In the genomic region with DNA sequence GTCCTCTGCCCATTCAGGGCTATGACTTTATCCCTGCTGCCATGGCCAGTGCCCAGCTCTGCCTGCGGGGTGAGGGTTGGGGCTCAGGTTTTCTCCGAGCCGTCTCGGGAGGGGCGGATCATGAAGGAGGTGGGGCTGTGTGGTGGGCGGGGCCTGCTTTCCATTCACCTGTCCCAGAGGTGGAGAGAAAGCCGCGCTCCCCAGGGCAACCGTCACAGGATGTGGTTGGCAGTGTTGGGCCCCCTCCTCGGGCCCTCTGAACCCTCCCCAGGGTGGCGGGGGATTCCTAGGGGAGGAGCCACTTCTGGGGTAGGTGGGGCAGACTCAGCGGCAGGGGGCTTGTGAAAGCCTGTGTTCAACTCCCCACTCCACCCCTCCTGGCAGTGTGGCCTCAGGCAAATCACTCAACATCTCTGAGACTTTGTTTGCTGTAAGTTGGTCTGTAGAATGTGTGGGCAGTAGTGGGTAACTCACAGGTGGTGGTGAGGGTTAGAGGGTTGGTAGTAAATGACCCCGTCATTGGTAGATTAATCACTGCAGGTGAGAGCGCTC, we compare ENCODE assay signal across 9 cellular contexts. TPM values are rescaled to one million over a fixed set of nuclear protein-coding genes. Genes with fewer than 3 reads are reported as not detected.
DNase-seq lines count a peak whose midpoint lies in the region; ATAC-seq, FAIRE-seq and TF ChIP-seq lines count a peak whose summit lies in the region.
"Had no signal": no experiment of that assay in that cellular context is flagged by ENCODE, and none has a peak within 500 bp of the region (broad histone marks: within the 10 kb centered on the region; RNA-seq: fewer than 3 reads in every experiment).

No MANE protein-coding gene starts in this region.

- TF ChIP-seq CTCF in A549 (IDR thresholded peaks at IDR 0.05) (no peak), osteoblast (IDR thresholded peaks at IDR 0.05; ENCODE audit: extremely low read depth, low read depth, low read length) (no peak), BE2C (IDR thresholded peaks at IDR 0.05; ENCODE audit: low read depth, low read length) (no peak), gastroesophageal sphincter (IDR thresholded peaks at IDR 0.05) (no peak)

- H3K4me3 ChIP-seq in A549 (no peak overlapping the region), osteoblast (ENCODE audit: insufficient read depth, low read length) (no peak overlapping the region), BE2C (ENCODE audit: low read depth, low read length) (no peak overlapping the region), gastroesophageal sphincter (no peak overlapping the region)

- H3K36me3 ChIP-seq in osteoblast (ENCODE audit: insufficient read depth, low read length) (no peaks in the 10 kb centered on the region), BE2C (no peaks in the 10 kb centered on the region), gastroesophageal sphincter (no peaks in the 10 kb centered on the region)

- H3K4me2 ChIP-seq in A549 (0 out of 3 replicates have a peak overlapping the region, but pooled peaks have one; percentile 34), osteoblast (ENCODE audit: insufficient read depth, low read length) (no peak overlapping the region)

- H4K20me1 ChIP-seq in osteoblast (ENCODE audit: insufficient read depth, low read length): no peaks in the 10 kb centered on the region

- TF ChIP-seq RAD21 in A549 (conservative IDR thresholded peaks at IDR 0.05 in 1 of 2, IDR thresholded peaks at IDR 0.05 in 1 of 2): no peak

- peaks cover 42% of the 10 kb centered on the region for H3K27me3 ChIP-seq in osteoblast (ENCODE audit: insufficient read depth, low read length)
- no peaks in the 10 kb centered on the region for H3K27me3 ChIP-seq in BE2C
- peaks cover 36% of the 10 kb centered on the region for H3K27me3 ChIP-seq in gastroesophageal sphincter

- WGBS in A549 (ENCODE audit: missing lambda C conversion rate): 80% methylated on average over 3 of the region's 14 CpGs
- WGBS in gastroesophageal sphincter (ENCODE audit: low coverage in 1 of 2), 2 donors: 40 to 57% methylated on average over 2 to 3 of the region's 14 CpGs

- ATAC-seq in A549 (no peak), gastroesophageal sphincter (no peak)
- ATAC-seq: Panc1 had no signal

- no peaks in the 10 kb centered on the region for H3K27me3 Mint-ChIP-seq in activated naive CD4-positive, alpha-beta T cell treated with anti-CD3 and anti-CD28 coated beads, Interleukin-2, amount 50 U/mL, for 24 hours

- H3K4me3 Mint-ChIP-seq in activated naive CD4-positive, alpha-beta T cell treated with anti-CD3 and anti-CD28 coated beads, Interleukin-2, amount 50 U/mL, for 24 hours: peak overlapping the region; percentile 66

- H3K9me3 ChIP-seq in A549: no peaks in the 10 kb centered on the region
- H3K9me3 ChIP-seq in osteoblast (ENCODE audit: low read depth, low read length): no peaks in the 10 kb centered on the region
- no peaks in the 10 kb centered on the region for H3K9me3 ChIP-seq in BE2C
- no peaks in the 10 kb centered on the region for H3K9me3 ChIP-seq in gastroesophageal sphincter

- no peak overlapping the region for H2AFZ ChIP-seq in osteoblast (ENCODE audit: low read length)

- H3K4me1 Mint-ChIP-seq in activated naive CD4-positive, alpha-beta T cell treated with anti-CD3 and anti-CD28 coated beads, Interleukin-2, amount 50 U/mL, for 24 hours: peaks cover 68% of the 10 kb centered on the region

- no peaks in the 10 kb centered on the region for H3K79me2 ChIP-seq in osteoblast (ENCODE audit: insufficient read depth, low read length)

- CTCF ChIA-PET in A549 (lab: Yijun Ruan, JAX): interaction anchor here (0.6 kb wide), 1 partner anchor 443 kb away, joined by 3 read pairs; no protein-coding TSS in a partner anchor

- TF ChIP-seq POLR2A in A549 (IDR thresholded peaks at IDR 0.05; ENCODE audit: low read length) (no peak), gastroesophageal sphincter (IDR thresholded peaks at IDR 0.05) (no peak), erythroblast (IDR thresholded peaks at IDR 0.05; ENCODE audit: low read length) (no peak)

- POLR2A ChIA-PET in A549 (lab: Yijun Ruan, JAX): no interaction called here

- H3K27ac Mint-ChIP-seq in activated naive CD4-positive, alpha-beta T cell treated with anti-CD3 and anti-CD28 coated beads, Interleukin-2, amount 50 U/mL, for 24 hours: peak overlapping the region; percentile 94

- no peak for DNase-seq in A549 (ENCODE audit: low read depth in 1 of 2, low spot score in 1 of 2)
- peak; percentile 75 for DNase-seq in RPMI8226
- DNase-seq in osteoblast (ENCODE audit: insufficient read length, low spot score, missing footprints): peak; percentile 65
- DNase-seq in BE2C: no peak
- DNase-seq in GM19238 (ENCODE audit: insufficient read length, low spot score): no peak
- no peak for DNase-seq in erythroblast (lab: John Stamatoyannopoulos, UW)

- H3K36me3 Mint-ChIP-seq in activated naive CD4-positive, alpha-beta T cell treated with anti-CD3 and anti-CD28 coated beads, Interleukin-2, amount 50 U/mL, for 24 hours: peaks cover 29% of the 10 kb centered on the region

- no peaks in the 10 kb centered on the region for H3K9me3 Mint-ChIP-seq in activated naive CD4-positive, alpha-beta T cell treated with anti-CD3 and anti-CD28 coated beads, Interleukin-2, amount 50 U/mL, for 24 hours

- H3K4me1 ChIP-seq in A549 (no peaks in the 10 kb centered on the region), osteoblast (ENCODE audit: insufficient read depth, low read length) (no peaks in the 10 kb centered on the region), BE2C (no peaks in the 10 kb centered on the region), gastroesophageal sphincter (peaks cover 0 to 13% (median 4%) of the 10 kb centered on the region in 3 donors)

- TF ChIP-seq EP300 in A549 (IDR thresholded peaks at IDR 0.05) (no peak), gastroesophageal sphincter (IDR thresholded peaks at IDR 0.05) (no peak)

- no peak for FAIRE-seq in A549 (lab: Jason Lieb, UNC)

- H3K27ac ChIP-seq in A549 (no peak overlapping the region), osteoblast (ENCODE audit: low read depth, low read length) (no peak overlapping the region), gastroesophageal sphincter (no peak overlapping the region)

TF ChIP-seq in A549, 52 proteins besides CTCF, POLR2A, EP300 and RAD21:
- TF ChIP-seq ESRRA (IDR thresholded peaks at IDR 0.05; ENCODE audit: borderline replicate concordance, low read length) (no peak), ATOH8 (CRISPR knock-in tag; IDR thresholded peaks at IDR 0.05; ENCODE audit: low read depth) (no peak), GATA3 (IDR thresholded peaks at IDR 0.05; ENCODE audit: borderline replicate concordance) (no peak), BHLHE40 (IDR thresholded peaks at IDR 0.05; ENCODE audit: low read depth, low read length) (no peak), CHD2 (IDR thresholded peaks at IDR 0.05; ENCODE audit: low read length, partially characterized antibody) (no peak), HOXB13 (CRISPR knock-in tag; IDR thresholded peaks at IDR 0.05; ENCODE audit: low read depth) (no peak), NFE2L2 (conservative IDR thresholded peaks at IDR 0.05; ENCODE audit: low read length) (no peak), ZC3H11A (IDR thresholded peaks at IDR 0.05) (no peak), HOXB5 (CRISPR knock-in tag; IDR thresholded peaks at IDR 0.05) (no peak), CEBPB (IDR thresholded peaks at IDR 0.05) (no peak)
TF ChIP-seq in A549: peak in this region for 0.

RNA-seq across cellular contexts. Expression of gene CD6, which starts 50.3 kb away (rescaled TPM):
- 0.06 TPM in 1 of 2 replicates, not detected in the other for polyA plus RNA-seq in A549 (2011; rRNA removed)
- polyA plus RNA-seq in A549 (2012; cell fraction: cytosol; rRNA removed): 0.05 and 0.07 TPM in 2 replicates
- 0.13 and 0.61 TPM in 2 replicates for polyA plus RNA-seq in A549 (2012; cell fraction: nucleus; rRNA removed)
- polyA plus RNA-seq in A549 (2017; fragmentation: RNase III; extraction: RNeasy Plus Mini Kit Qiagen cat#74134 plus additional on column Dnase treatment): 0.06 to 0.07 TPM in 2 of 3 replicates, not detected in the other
- polyA minus RNA-seq in A549 (2011; rRNA and poly(A)+ RNA removed): not detected in 2 replicates
- total RNA-seq in osteoblast: not detected in 2 replicates
- not detected for polyA plus RNA-seq in BE2C (2012; ENCODE audit: insufficient read depth, insufficient read length, low read depth)
- total RNA-seq in gastroesophageal sphincter: 1 to 10 TPM in 1 of 4 donors, under 1 TPM in 2, not detected in 1; 0.15 to 2.7 (median 0.35) TPM

Comparison
In these comparisons a context has a peak if more than half of its experiments do, and no peak if none do; other contexts are left out.
1. DNase-seq: peak in RPMI8226 (single experiment) and osteoblast (single experiment); none in A549 (0 of 2), BE2C (single experiment), GM19238 (single experiment) and erythroblast (0 of 2).